2 cellular contexts compared by ENCODE assay signal in the genomic region with DNA sequence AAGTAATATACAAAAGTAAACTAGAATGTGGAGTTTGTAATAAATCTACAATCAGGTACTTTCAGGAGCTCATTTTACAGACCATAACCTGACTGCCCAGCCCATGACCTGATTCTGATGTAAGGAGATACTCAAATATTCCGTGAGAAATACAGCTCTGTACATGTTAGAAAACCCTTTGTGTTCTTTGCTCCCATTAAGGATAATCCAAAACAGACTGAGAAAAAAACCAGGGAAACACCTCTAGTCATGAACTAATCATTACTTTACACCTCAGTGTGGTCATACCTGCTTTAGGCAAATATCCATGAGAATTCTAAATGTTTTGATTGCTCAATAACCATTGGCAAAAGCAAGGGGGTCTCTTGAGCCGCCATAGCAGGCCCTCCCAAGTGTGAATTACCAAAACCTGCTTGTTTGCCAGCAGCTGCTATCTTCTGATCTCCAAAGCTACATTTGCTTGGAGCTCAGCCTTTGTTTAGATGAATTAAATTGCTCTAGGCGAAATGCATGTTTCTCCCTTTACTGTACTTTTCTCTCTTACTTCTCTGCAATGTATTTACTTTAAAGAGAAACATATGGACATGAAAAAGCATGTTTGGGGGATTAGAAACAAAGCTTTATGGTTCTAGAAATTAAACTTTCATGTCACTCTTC.
TF ChIP-seq lines count a peak whose summit lies in the region.

No MANE protein-coding gene starts in this region.

TF ChIP-seq in IMR-90, 13 proteins besides CTCF, POLR2A, EP300 and RAD21 (continued from another document):
- TF ChIP-seq, protein P1, sequence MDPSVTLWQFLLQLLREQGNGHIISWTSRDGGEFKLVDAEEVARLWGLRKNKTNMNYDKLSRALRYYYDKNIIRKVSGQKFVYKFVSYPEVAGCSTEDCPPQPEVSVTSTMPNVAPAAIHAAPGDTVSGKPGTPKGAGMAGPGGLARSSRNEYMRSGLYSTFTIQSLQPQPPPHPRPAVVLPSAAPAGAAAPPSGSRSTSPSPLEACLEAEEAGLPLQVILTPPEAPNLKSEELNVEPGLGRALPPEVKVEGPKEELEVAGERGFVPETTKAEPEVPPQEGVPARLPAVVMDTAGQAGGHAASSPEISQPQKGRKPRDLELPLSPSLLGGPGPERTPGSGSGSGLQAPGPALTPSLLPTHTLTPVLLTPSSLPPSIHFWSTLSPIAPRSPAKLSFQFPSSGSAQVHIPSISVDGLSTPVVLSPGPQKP (IDR thresholded peaks at IDR 0.05; ENCODE audit: borderline replicate concordance, low read depth, low read length) = no peak
- TF ChIP-seq NFE2L2 (IDR thresholded peaks at IDR 0.05; ENCODE audit: low read depth, low read length) = no peak
- no peak for TF ChIP-seq RFX5 (IDR thresholded peaks at IDR 0.05; ENCODE audit: low read depth, low read length)
- no peak for TF ChIP-seq CEBPB (IDR thresholded peaks at IDR 0.05; ENCODE audit: low read depth, low read length)
- no peak for TF ChIP-seq MXI1 (IDR thresholded peaks at IDR 0.05; ENCODE audit: borderline replicate concordance, low read depth, low read length)
- no peak for TF ChIP-seq CHD1 (IDR thresholded peaks at IDR 0.05; ENCODE audit: low read depth, low read length)
- TF ChIP-seq MAFK (IDR thresholded peaks at IDR 0.05; ENCODE audit: low read depth, low read length) = no peak
- TF ChIP-seq RCOR1 (IDR thresholded peaks at IDR 0.05; ENCODE audit: insufficient replicate concordance, low read length) = no peak
- no peak for TF ChIP-seq BHLHE40 (IDR thresholded peaks at IDR 0.05; ENCODE audit: low read depth, low read length)
- no peak for TF ChIP-seq SMC3 (IDR thresholded peaks at IDR 0.05; ENCODE audit: low read depth, low read length)
- TF ChIP-seq FOS (IDR thresholded peaks at IDR 0.05; ENCODE audit: low read depth, low read length) = no peak
- TF ChIP-seq MAZ (IDR thresholded peaks at IDR 0.05; ENCODE audit: borderline replicate concordance, low read depth, low read length) = no peak

TF ChIP-seq in K562, 482 proteins besides CTCF, POLR2A, EP300 and RAD21:
- TF ChIP-seq, protein P2, sequence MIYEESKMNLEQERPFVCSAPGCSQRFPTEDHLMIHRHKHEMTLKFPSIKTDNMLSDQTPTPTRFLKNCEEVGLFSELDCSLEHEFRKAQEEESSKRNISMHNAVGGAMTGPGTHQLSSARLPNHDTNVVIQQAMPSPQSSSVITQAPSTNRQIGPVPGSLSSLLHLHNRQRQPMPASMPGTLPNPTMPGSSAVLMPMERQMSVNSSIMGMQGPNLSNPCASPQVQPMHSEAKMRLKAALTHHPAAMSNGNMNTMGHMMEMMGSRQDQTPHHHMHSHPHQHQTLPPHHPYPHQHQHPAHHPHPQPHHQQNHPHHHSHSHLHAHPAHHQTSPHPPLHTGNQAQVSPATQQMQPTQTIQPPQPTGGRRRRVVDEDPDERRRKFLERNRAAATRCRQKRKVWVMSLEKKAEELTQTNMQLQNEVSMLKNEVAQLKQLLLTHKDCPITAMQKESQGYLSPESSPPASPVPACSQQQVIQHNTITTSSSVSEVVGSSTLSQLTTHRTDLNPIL (CRISPR knock-in tag; IDR thresholded peaks at IDR 0.05) = no peak
- TF ChIP-seq FIP1L1 (IDR thresholded peaks at IDR 0.05; ENCODE audit: low read depth, low read length, poor library complexity, severe bottlenecking) (no peak), SIN3A (IDR thresholded peaks at IDR 0.05; ENCODE audit: borderline replicate concordance in 2 of 2, control insufficient read depth in 1 of 2, low read depth in 2 of 2, low read length in 2 of 2) (no peak), KLF6 (CRISPR knock-in tag; IDR thresholded peaks at IDR 0.05; ENCODE audit: borderline replicate concordance) (no peak), SRSF9 (IDR thresholded peaks at IDR 0.05; ENCODE audit: borderline replicate concordance, low read depth, low read length) (no peak), ZNF3 (CRISPR knock-in tag; IDR thresholded peaks at IDR 0.05) (no peak), MTA2 (IDR thresholded peaks at IDR 0.05; ENCODE audit: low read depth) (no peak), PTRF (tag; IDR thresholded peaks at IDR 0.05) (no peak), ZNF707 (CRISPR knock-in tag; conservative IDR thresholded peaks at IDR 0.05) (no peak), NFRKB (IDR thresholded peaks at IDR 0.05; ENCODE audit: low read depth) (no peak), ZKSCAN3 (CRISPR knock-in tag; IDR thresholded peaks at IDR 0.05) (no peak)
- TF ChIP-seq, protein P3, sequence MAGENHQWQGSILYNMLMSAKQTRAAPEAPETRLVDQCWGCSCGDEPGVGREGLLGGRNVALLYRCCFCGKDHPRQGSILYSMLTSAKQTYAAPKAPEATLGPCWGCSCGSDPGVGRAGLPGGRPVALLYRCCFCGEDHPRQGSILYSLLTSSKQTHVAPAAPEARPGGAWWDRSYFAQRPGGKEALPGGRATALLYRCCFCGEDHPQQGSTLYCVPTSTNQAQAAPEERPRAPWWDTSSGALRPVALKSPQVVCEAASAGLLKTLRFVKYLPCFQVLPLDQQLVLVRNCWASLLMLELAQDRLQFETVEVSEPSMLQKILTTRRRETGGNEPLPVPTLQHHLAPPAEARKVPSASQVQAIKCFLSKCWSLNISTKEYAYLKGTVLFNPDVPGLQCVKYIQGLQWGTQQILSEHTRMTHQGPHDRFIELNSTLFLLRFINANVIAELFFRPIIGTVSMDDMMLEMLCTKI (IDR thresholded peaks at IDR 0.05; ENCODE audit: partially characterized antibody) = no peak
- TF ChIP-seq, protein P4, sequence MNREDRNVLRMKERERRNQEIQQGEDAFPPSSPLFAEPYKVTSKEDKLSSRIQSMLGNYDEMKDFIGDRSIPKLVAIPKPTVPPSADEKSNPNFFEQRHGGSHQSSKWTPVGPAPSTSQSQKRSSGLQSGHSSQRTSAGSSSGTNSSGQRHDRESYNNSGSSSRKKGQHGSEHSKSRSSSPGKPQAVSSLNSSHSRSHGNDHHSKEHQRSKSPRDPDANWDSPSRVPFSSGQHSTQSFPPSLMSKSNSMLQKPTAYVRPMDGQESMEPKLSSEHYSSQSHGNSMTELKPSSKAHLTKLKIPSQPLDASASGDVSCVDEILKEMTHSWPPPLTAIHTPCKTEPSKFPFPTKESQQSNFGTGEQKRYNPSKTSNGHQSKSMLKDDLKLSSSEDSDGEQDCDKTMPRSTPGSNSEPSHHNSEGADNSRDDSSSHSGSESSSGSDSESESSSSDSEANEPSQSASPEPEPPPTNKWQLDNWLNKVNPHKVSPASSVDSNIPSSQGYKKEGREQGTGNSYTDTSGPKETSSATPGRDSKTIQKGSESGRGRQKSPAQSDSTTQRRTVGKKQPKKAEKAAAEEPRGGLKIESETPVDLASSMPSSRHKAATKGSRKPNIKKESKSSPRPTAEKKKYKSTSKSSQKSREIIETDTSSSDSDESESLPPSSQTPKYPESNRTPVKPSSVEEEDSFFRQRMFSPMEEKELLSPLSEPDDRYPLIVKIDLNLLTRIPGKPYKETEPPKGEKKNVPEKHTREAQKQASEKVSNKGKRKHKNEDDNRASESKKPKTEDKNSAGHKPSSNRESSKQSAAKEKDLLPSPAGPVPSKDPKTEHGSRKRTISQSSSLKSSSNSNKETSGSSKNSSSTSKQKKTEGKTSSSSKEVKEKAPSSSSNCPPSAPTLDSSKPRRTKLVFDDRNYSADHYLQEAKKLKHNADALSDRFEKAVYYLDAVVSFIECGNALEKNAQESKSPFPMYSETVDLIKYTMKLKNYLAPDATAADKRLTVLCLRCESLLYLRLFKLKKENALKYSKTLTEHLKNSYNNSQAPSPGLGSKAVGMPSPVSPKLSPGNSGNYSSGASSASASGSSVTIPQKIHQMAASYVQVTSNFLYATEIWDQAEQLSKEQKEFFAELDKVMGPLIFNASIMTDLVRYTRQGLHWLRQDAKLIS (CRISPR knock-in tag; IDR thresholded peaks at IDR 0.05) = no peak
- TF ChIP-seq, protein P5, sequence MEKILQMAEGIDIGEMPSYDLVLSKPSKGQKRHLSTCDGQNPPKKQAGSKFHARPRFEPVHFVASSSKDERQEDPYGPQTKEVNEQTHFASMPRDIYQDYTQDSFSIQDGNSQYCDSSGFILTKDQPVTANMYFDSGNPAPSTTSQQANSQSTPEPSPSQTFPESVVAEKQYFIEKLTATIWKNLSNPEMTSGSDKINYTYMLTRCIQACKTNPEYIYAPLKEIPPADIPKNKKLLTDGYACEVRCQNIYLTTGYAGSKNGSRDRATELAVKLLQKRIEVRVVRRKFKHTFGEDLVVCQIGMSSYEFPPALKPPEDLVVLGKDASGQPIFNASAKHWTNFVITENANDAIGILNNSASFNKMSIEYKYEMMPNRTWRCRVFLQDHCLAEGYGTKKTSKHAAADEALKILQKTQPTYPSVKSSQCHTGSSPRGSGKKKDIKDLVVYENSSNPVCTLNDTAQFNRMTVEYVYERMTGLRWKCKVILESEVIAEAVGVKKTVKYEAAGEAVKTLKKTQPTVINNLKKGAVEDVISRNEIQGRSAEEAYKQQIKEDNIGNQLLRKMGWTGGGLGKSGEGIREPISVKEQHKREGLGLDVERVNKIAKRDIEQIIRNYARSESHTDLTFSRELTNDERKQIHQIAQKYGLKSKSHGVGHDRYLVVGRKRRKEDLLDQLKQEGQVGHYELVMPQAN (IDR thresholded peaks at IDR 0.05; ENCODE audit: borderline replicate concordance) = no peak
